ENCODE assay signal across 8 cellular contexts in the genomic region with DNA sequence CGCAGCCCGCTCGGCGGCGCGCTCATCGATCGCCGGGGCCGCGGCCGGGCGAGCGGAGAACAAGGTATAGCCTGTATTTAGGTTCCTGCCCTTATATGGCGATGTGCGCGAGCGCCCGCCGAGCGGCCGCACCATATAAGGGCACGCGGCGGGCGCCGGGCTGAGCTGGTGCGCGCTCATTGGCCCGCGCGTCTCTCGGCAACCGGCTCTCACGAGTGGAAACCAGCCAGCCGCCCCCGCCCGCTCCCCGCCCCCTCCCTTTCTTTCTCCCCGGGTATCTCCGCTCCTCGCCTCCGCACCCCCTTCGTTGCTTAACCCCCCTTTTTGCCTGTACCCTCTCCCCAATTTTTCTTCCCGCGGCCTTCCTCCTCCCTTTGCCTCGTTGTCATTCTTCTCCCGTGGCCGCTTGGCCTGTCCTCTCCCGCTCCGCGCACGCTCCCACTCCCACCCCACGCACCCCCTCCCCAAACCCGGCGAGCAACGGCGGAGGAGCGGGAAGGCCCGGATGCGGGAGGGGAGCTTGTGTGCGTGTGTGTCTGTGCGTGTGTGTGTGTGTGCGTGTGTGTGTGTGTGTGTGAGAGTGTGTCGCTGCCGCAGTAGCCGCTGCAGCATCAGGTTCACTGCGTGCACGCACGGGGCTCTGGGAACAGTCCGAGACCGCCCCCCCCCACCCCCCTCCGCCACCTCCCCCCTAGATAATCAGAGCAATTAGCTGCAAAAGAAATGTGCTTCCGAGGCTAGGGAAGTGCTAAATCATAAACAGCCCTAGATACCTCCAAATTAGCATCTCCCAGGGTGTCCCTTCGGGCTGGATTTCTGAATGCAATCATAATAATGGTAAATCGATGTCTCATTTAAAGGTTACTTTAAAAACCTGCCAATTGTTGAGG. TPM values are rescaled to one million over a fixed set of nuclear protein-coding genes. Genes with fewer than 3 reads are reported as not detected.
DNase-seq lines count a peak whose midpoint lies in the region; ATAC-seq and TF ChIP-seq lines count a peak whose summit lies in the region.

No MANE protein-coding gene starts in this region.

- no peak for TF ChIP-seq CTCF in BE2C (IDR thresholded peaks at IDR 0.05; ENCODE audit: low read depth, low read length)

- WGBS in mesodermal cell (ENCODE audit: insufficient coverage in 2 of 2), 2 experiments = 0% methylated on average over 34 to 39 of the region's 76 CpGs

- ATAC-seq in GM19397 (IDR thresholded peaks at IDR 0.05; ENCODE audit: unreplicated experiment) = peak; percentile 72

- DNase-seq in BE2C (peak; percentile 94), HK-2 (ENCODE audit: unreplicated experiment) (peak; percentile 83), NCI-H748 (lab: John Stamatoyannopoulos, UW; ENCODE audit: unreplicated experiment) (peak; percentile 94), dermis microvascular lymphatic vessel endothelial cell (ENCODE audit: low read depth in 2 of 2) (peak; percentile 62 to 89)
- peak; percentile 80 to 83 for DNase-seq in activated CD4-positive, alpha-beta T cell treated with anti-CD3 and anti-CD28 coated beads, Interleukin-2, amount 50 U/mL, for 4 hours
- DNase-seq in stimulated activated CD8-positive, alpha-beta memory T cell treated with anti-CD3 and anti-CD28 coated beads, Interleukin-4, amount 100 ng/mL, for 24 hours (ENCODE audit: low read depth) = peak; percentile 65

- no peaks in the 10 kb centered on the region for H3K27me3 ChIP-seq in BE2C

- H3K27ac ChIP-seq in mesodermal cell (ENCODE audit: low read depth, low read length, severe bottlenecking) = no peak overlapping the region

- H3K4me3 ChIP-seq in BE2C (ENCODE audit: low read depth, low read length) (peak overlapping the region; percentile 62), mesodermal cell (ENCODE audit: extremely low read depth, insufficient read depth, low read length, poor library complexity, severe bottlenecking) (peak overlapping the region; percentile 24)

- peaks cover 17% of the 10 kb centered on the region for H3K4me1 ChIP-seq in BE2C
- peaks cover 16% of the 10 kb centered on the region for H3K4me1 ChIP-seq in mesodermal cell (ENCODE audit: control insufficient read depth, insufficient read depth, low read length, poor library complexity, severe bottlenecking)

- no peaks in the 10 kb centered on the region for H3K36me3 ChIP-seq in BE2C
- H3K36me3 ChIP-seq in mesodermal cell (ENCODE audit: control insufficient read depth, insufficient read depth, low read length) = no peaks in the 10 kb centered on the region

- H3K9me3 ChIP-seq in BE2C (no peaks in the 10 kb centered on the region), mesodermal cell (ENCODE audit: control insufficient read depth, low read length) (no peaks in the 10 kb centered on the region)

RNA-seq across cellular contexts. Expression of gene CBX8, which starts 13.5 kb away (rescaled TPM):
- polyA plus RNA-seq in BE2C (2012; ENCODE audit: insufficient read depth, insufficient read length, low read depth) = 54.5 TPM
- 1.4 and 1.9 TPM in 2 replicates for total RNA-seq in dermis microvascular lymphatic vessel endothelial cell
- 5.2 TPM for polyA plus RNA-seq in mesodermal cell (2013, experiment 1 of 2)
- polyA plus RNA-seq in mesodermal cell (2013, experiment 2 of 2) = 4.1 TPM

RNA-seq across cellular contexts. Expression of gene CBX4, which starts 28.9 kb away (rescaled TPM):
- polyA plus RNA-seq in BE2C (2012; ENCODE audit: insufficient read depth, insufficient read length, low read depth) = 226 TPM
- 9.0 and 14.7 TPM in 2 replicates for total RNA-seq in dermis microvascular lymphatic vessel endothelial cell
- 9.3 TPM for polyA plus RNA-seq in mesodermal cell (2013, experiment 1 of 2)
- 9.1 TPM for polyA plus RNA-seq in mesodermal cell (2013, experiment 2 of 2)

RNA-seq across cellular contexts. Expression of gene CBX2, which starts 32.4 kb away (rescaled TPM):
- polyA plus RNA-seq in BE2C (2012; ENCODE audit: insufficient read depth, insufficient read length, low read depth) = 46.9 TPM
- total RNA-seq in dermis microvascular lymphatic vessel endothelial cell = 5.3 and 6.7 TPM in 2 replicates
- 26.6 TPM for polyA plus RNA-seq in mesodermal cell (2013, experiment 1 of 2)
- 22.3 TPM for polyA plus RNA-seq in mesodermal cell (2013, experiment 2 of 2)
